In genomic region chr3:141986548-141987107, GRCh38 we compare ENCODE assay signal across 35 cellular contexts.
"Had no signal": no experiment of that assay in that cellular context is flagged by ENCODE, and none has a peak within 500 bp of the region (broad histone marks: within the 10 kb centered on the region; RNA-seq: fewer than 3 reads in every experiment).

No MANE protein-coding gene starts in this region.

- H3K27ac Mint-ChIP-seq: activated CD4-positive, alpha-beta memory T cell treated with anti-CD3 and anti-CD28 coated beads, Interleukin-2, amount 10 ng/mL, durations not matched to agents 7 days and 5 days; activated naive CD4-positive, alpha-beta T cell treated with anti-CD3 and anti-CD28 coated beads, Interleukin-2, amount 50 U/mL, for 24 hours; activated naive CD8-positive, alpha-beta T cell treated with anti-CD3 and anti-CD28 coated beads, Interleukin-2, amount 10 ng/mL, durations not matched to agents 7 days and 5 days; activated T-cell treated with anti-CD3 and anti-CD28 coated beads, Interleukin-2, amount 50 U/mL, for 24 hours; activated T-helper 2 cell treated with anti-CD3 and anti-CD28 coated beads, Interferon-gamma antibody, Interleukin-2, Interleukin-4, amounts not matched to agents 10 μg/mL and 5 μg/mL and 100 μg/mL, durations not matched to agents 14 hours and 24 hours and 36 hours; T-helper 1 cell treated with Interleukin-12 subunit alpha and Interleukin-12 subunit beta and Interleukin-4 antibody, amounts not matched to agents 30 μg/mL and 1 μg/mL, for 36 hours; T-helper 2 cell treated with Interferon-gamma antibody and Interleukin-4, amounts not matched to agents 5 μg/mL and 100 μg/mL, for 36 hours had no signal

- H3K4me1 ChIP-seq: body of pancreas, Peyer's patch, SJSA1 had no signal

- H3K9me3 Mint-ChIP-seq: activated CD4-positive, alpha-beta memory T cell treated with anti-CD3 and anti-CD28 coated beads, Interleukin-2, amount 10 ng/mL, durations not matched to agents 7 days and 5 days; activated naive CD4-positive, alpha-beta T cell treated with anti-CD3 and anti-CD28 coated beads, Interleukin-2, amount 50 U/mL, for 24 hours; activated naive CD8-positive, alpha-beta T cell treated with anti-CD3 and anti-CD28 coated beads, Interleukin-2, amount 10 ng/mL, durations not matched to agents 7 days and 5 days; activated T-cell treated with anti-CD3 and anti-CD28 coated beads, Interleukin-2, amount 50 U/mL, for 24 hours; activated T-helper 2 cell treated with anti-CD3 and anti-CD28 coated beads, Interferon-gamma antibody, Interleukin-2, Interleukin-4, amounts not matched to agents 10 μg/mL and 5 μg/mL and 100 μg/mL, durations not matched to agents 14 hours and 24 hours and 36 hours; T-helper 1 cell treated with Interleukin-12 subunit alpha and Interleukin-12 subunit beta and Interleukin-4 antibody, amounts not matched to agents 30 μg/mL and 1 μg/mL, for 36 hours; T-helper 2 cell treated with Interferon-gamma antibody and Interleukin-4, amounts not matched to agents 5 μg/mL and 100 μg/mL, for 36 hours had no signal

- H3K36me3 ChIP-seq: SJSA1 had no signal

- H3K4me2 ChIP-seq: KMS-11, SK-N-SH had no signal

- DNase-seq: activated CD4-positive, alpha-beta memory T cell treated with anti-CD3 and anti-CD28 coated beads, Interleukin-2, amount 10 ng/mL, durations not matched to agents 7 days and 5 days; activated CD4-positive, alpha-beta T cell treated with anti-CD3 and anti-CD28 coated beads for 4 hours; activated CD8-positive, alpha-beta memory T cell treated with anti-CD3 and anti-CD28 coated beads for 24 hours; activated gamma-delta T cell; activated naive CD4-positive, alpha-beta T cell treated with Interleukin-2 at 50 U/mL for 16 hours; activated naive CD8-positive, alpha-beta T cell treated with anti-CD3 and anti-CD28 coated beads, Interleukin-2, amount 10 ng/mL, durations not matched to agents 7 days and 5 days; activated T-cell treated with anti-CD3 and anti-CD28 coated beads, Interleukin-2, amount 50 U/mL, for 24 hours; body of pancreas; caudate nucleus; cerebellar nuclear complex; MV-4-11; NCI-H1092; NCI-H187 treated with DMSO at 0.1 percent for 48 hours; NCI-H2081; NCI-H2171 treated with DMSO at 0.1 percent for 48 hours; NCI-H2227 treated with DMSO at 0.1 percent for 48 hours; NCI-H446; NCI-H510A treated with DMSO at 0.1 percent for 48 hours; NCI-H526 treated with DMSO at 0.1 percent for 48 hours; NCI-H774; PC-3; Peyer's patch; RPMI8226; SHP77 treated with DMSO at 0.1 percent for 48 hours; SK-N-SH had no signal

- H3K9ac ChIP-seq: KMS-11, SK-N-SH had no signal

- H3K9me3 ChIP-seq: body of pancreas, Peyer's patch, SJSA1, SK-N-SH had no signal

- H3K4me1 Mint-ChIP-seq: activated naive CD4-positive, alpha-beta T cell treated with anti-CD3 and anti-CD28 coated beads, Interleukin-2, amount 50 U/mL, for 24 hours; activated naive CD8-positive, alpha-beta T cell treated with anti-CD3 and anti-CD28 coated beads, Interleukin-2, amount 10 ng/mL, durations not matched to agents 7 days and 5 days had no signal

- H3K27me3 ChIP-seq: body of pancreas, Peyer's patch, SJSA1 had no signal

- H3K27me3 Mint-ChIP-seq: activated CD4-positive, alpha-beta memory T cell treated with anti-CD3 and anti-CD28 coated beads, Interleukin-2, amount 10 ng/mL, durations not matched to agents 7 days and 5 days; activated naive CD4-positive, alpha-beta T cell treated with anti-CD3 and anti-CD28 coated beads, Interleukin-2, amount 50 U/mL, for 24 hours; activated naive CD8-positive, alpha-beta T cell treated with anti-CD3 and anti-CD28 coated beads, Interleukin-2, amount 10 ng/mL, durations not matched to agents 7 days and 5 days; activated T-cell treated with anti-CD3 and anti-CD28 coated beads, Interleukin-2, amount 50 U/mL, for 24 hours had no signal

- H3K4me3 Mint-ChIP-seq: activated CD4-positive, alpha-beta memory T cell treated with anti-CD3 and anti-CD28 coated beads, Interleukin-2, amount 10 ng/mL, durations not matched to agents 7 days and 5 days; activated naive CD4-positive, alpha-beta T cell treated with anti-CD3 and anti-CD28 coated beads, Interleukin-2, amount 50 U/mL, for 24 hours; activated naive CD8-positive, alpha-beta T cell treated with anti-CD3 and anti-CD28 coated beads, Interleukin-2, amount 10 ng/mL, durations not matched to agents 7 days and 5 days; activated T-cell treated with anti-CD3 and anti-CD28 coated beads, Interleukin-2, amount 50 U/mL, for 24 hours; T-helper 1 cell treated with Interleukin-12 subunit alpha and Interleukin-12 subunit beta and Interleukin-4 antibody, amounts not matched to agents 30 μg/mL and 1 μg/mL, for 36 hours; T-helper 2 cell treated with Interferon-gamma antibody and Interleukin-4, amounts not matched to agents 5 μg/mL and 100 μg/mL, for 36 hours had no signal

- H3K27ac ChIP-seq: body of pancreas, KMS-11, Peyer's patch, SJSA1 had no signal

- ATAC-seq: activated CD4-positive, CD25-positive, alpha-beta regulatory T cell treated with anti-CD3 and anti-CD28 coated beads, Interleukin-2, amount 50 U/mL, for 24 hours; body of pancreas; PC-3 had no signal

- H3K4me3 ChIP-seq: body of pancreas, Peyer's patch, SJSA1 had no signal

- FAIRE-seq: astrocyte, bronchial epithelial cell, TTC549 had no signal
